ENCODE assay signal across 13 cellular contexts in the genomic region with DNA sequence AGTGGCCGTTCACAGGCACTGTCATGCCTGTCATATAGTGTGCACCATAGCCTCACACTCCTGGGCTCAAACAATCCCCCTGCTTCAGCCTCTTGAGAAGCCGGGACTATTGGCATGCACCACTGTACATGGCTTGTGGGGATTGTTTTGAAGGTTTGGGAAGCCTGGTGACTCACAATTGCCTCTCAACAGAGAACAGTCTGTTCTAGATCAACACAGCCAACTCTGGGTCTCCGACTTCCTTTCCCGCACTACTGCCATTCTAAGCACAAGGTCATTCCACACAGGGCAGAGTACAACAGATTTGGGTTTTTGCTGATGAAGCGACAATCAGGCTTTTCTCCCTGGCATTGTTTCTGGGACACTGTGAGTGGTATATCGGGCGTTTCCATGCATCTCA. TPM values are rescaled to one million over a fixed set of nuclear protein-coding genes. Genes with fewer than 3 reads are reported as not detected.
DNase-seq lines count a peak whose midpoint lies in the region; ATAC-seq and TF ChIP-seq lines count a peak whose summit lies in the region.
"Had no signal": no experiment of that assay in that cellular context is flagged by ENCODE, and none has a peak within 500 bp of the region (broad histone marks: within the 10 kb centered on the region; RNA-seq: fewer than 3 reads in every experiment).

No MANE protein-coding gene starts in this region.

- H3K27ac ChIP-seq in WERI-Rb-1: no peak overlapping the region
- H3K27ac ChIP-seq: HL-60 had no signal

- no peaks in the 10 kb centered on the region; the same call in 1 of the 2 replicates for H3K36me3 ChIP-seq in WERI-Rb-1

- peak; percentile 67 for DNase-seq in Right ventricle myocardium inferior (ENCODE audit: missing footprints)
- no peak for DNase-seq in cardiac septum (ENCODE audit: low spot score)
- peak; percentile 47 for DNase-seq in globus pallidus (ENCODE audit: low spot score)
- DNase-seq in occipital lobe (lab: John Stamatoyannopoulos, UW): peak; percentile 63
- DNase-seq in T-helper 9 cell: no peak
- DNase-seq in SKM-1 treated with dmso at 0.1 percent for 144 hours (lab: John Stamatoyannopoulos, UW; ENCODE audit: unreplicated experiment): no peak
- no peak for DNase-seq in WERI-Rb-1
- no peak for DNase-seq in NCI-H1092 treated with DMSO at 0.1 percent for 48 hours (lab: John Stamatoyannopoulos, UW)
- DNase-seq: activated naive CD4-positive, alpha-beta T cell treated with Interleukin-2 at 50 U/mL for 16 hours; NCI-H2171 treated with DMSO at 0.1 percent for 48 hours; stimulated activated CD4-positive, alpha-beta T cell treated with anti-CD3 and anti-CD28 coated beads, Interleukin-2, amount 100 ng/mL, for 48 hours; T-helper 17 cell had no signal

- ATAC-seq in Right ventricle myocardium inferior: peak; percentile 95
- ATAC-seq: T-helper 17 cell had no signal

- no peaks in the 10 kb centered on the region for H3K9me3 ChIP-seq in WERI-Rb-1 (ENCODE audit: severe bottlenecking)

- no peaks in the 10 kb centered on the region for H3K27me3 ChIP-seq in WERI-Rb-1 (ENCODE audit: insufficient read depth, low read depth, severe bottlenecking)

- no peak overlapping the region for H3K4me3 ChIP-seq in WERI-Rb-1 (ENCODE audit: low read depth, low read length)

- no peak for TF ChIP-seq CTCF in WERI-Rb-1 (IDR thresholded peaks at IDR 0.05; ENCODE audit: low read depth, low read length)

- intact Hi-C loops in Right ventricle myocardium inferior (cut with DNase I) (loop anchor here (5.0 kb wide), 1 partner anchor 35 kb away; no protein-coding TSS in a partner anchor), cardiac septum (cut with DNase I) (no loop called here)

RNA-seq across cellular contexts. Expression of gene AHCTF1, which starts 15.5 kb away (rescaled TPM):
- total RNA-seq in Right ventricle myocardium inferior (21.1 TPM), cardiac septum (15.3 TPM), occipital lobe (48.2 TPM)

Comparison
In these comparisons a context has a peak if more than half of its experiments do, and no peak if none do; other contexts are left out.
1. DNase-seq: peak in Right ventricle myocardium inferior (single experiment), globus pallidus (single experiment) and occipital lobe (single experiment); none in cardiac septum (single experiment), T-helper 9 cell (single experiment), SKM-1 treated with dmso at 0.1 percent for 144 hours (single experiment), WERI-Rb-1 (single experiment) and NCI-H1092 treated with DMSO at 0.1 percent for 48 hours (single experiment).